Comparison of ENCODE assay signal across 23 cellular contexts in the genomic region with DNA sequence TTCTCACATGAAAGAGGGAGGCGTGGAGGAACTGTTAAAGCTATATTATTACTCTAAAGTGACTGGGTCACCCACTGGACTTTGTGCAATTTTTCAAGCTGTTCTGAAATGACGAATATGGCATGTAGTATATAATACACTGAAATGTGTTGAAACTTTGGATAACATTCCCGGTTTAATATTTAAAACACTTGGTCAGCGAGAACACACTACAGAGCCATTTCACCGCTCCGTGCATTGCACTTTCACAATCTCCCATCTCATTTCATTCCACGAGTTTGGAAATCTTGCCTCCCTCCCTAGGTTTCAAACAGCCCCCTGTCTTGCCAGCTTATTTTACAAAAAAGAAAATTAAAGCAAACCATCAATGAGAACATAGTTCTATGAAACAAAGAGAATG.
"Had no signal": no experiment of that assay in that cellular context is flagged by ENCODE, and none has a peak within 500 bp of the region (broad histone marks: within the 10 kb centered on the region; RNA-seq: fewer than 3 reads in every experiment).

No MANE protein-coding gene starts in this region.

- H3K27me3 Mint-ChIP-seq: dendritic cell treated with granulocyte-macrophage colony-stimulating factor and Interleukin-4, amounts not matched to agents 40 ng/mL and 50 ng/mL, for 4 days; naive B cell had no signal

- H2AFZ ChIP-seq: neural progenitor cell, parathyroid adenoma had no signal

- DNase-seq: colonic mucosa; effector CD8-positive, alpha-beta T cell; endodermal cell; foreskin melanocyte; left ventricle myocardium superior; lower lobe of right lung; naive B cell; right cardiac atrium; stimulated activated CD4-positive, alpha-beta T cell treated with anti-CD3 and anti-CD28 coated beads, Interleukin-15, amount 100 ng/mL, for 24 hours; stimulated activated CD4-positive, alpha-beta T cell treated with anti-CD3 and anti-CD28 coated beads, Interleukin-2, amount 100 ng/mL, for 48 hours; stimulated activated naive B cell treated with anti-CD40 and anti-IgM and Interleukin-4, amounts not matched to agents 10 μg/mL and 1 μg/mL and 100 μg/mL, for 72 hours; transverse colon had no signal

- H3K9me3 Mint-ChIP-seq: dendritic cell treated with granulocyte-macrophage colony-stimulating factor and Interleukin-4, amounts not matched to agents 40 ng/mL and 50 ng/mL, for 4 days; endodermal cell; nephron; neural progenitor cell had no signal

- H3K9me3 ChIP-seq: colonic mucosa, lower lobe of right lung, prostate gland, suprapubic skin, transverse colon, vagina had no signal

- H3K4me1 ChIP-seq: colonic mucosa, prostate gland, suprapubic skin had no signal

- H3K36me3 Mint-ChIP-seq: naive B cell; neural progenitor cell; stimulated activated naive B cell treated with anti-CD40 and anti-IgM and Interleukin-4, amounts not matched to agents 10 μg/mL and 1 μg/mL and 100 μg/mL, for 72 hours had no signal

- H3K4me1 Mint-ChIP-seq: naive B cell; stimulated activated naive B cell treated with anti-CD40 and anti-IgM and Interleukin-4, amounts not matched to agents 10 μg/mL and 1 μg/mL and 100 μg/mL, for 72 hours had no signal

- H3K36me3 ChIP-seq: colonic mucosa, lower lobe of right lung, neural progenitor cell, prostate gland, suprapubic skin, transverse colon, vagina had no signal

- H3K79me2 ChIP-seq: parathyroid adenoma had no signal

- ATAC-seq: esophagus mucosa; left ventricle myocardium superior; right cardiac atrium; stimulated activated naive B cell treated with anti-CD40 and anti-IgM and Interleukin-4, amounts not matched to agents 10 μg/mL and 1 μg/mL and 100 μg/mL, for 72 hours had no signal

- H3K4me2 ChIP-seq: neural progenitor cell had no signal

- H3K27ac Mint-ChIP-seq: dendritic cell treated with granulocyte-macrophage colony-stimulating factor and Interleukin-4, amounts not matched to agents 40 ng/mL and 50 ng/mL, for 4 days; endodermal cell; naive B cell; neural progenitor cell; stimulated activated naive B cell treated with anti-CD40 and anti-IgM and Interleukin-4, amounts not matched to agents 10 μg/mL and 1 μg/mL and 100 μg/mL, for 72 hours; stimulated activated naive CD8-positive, alpha-beta T cell treated with anti-CD3 and anti-CD28 coated beads, Interleukin-15, Interleukin-2, amounts not matched to agents 100 ng/mL and 50 ng/mL, for 24 hours had no signal

- H3K27ac ChIP-seq: colonic mucosa, epithelial cell of prostate, lower lobe of right lung, neural progenitor cell, parathyroid adenoma, prostate gland, skin epidermis, suprapubic skin, vagina had no signal

- H3K4me3 ChIP-seq: colonic mucosa, lower lobe of right lung, neural progenitor cell, prostate gland, skin epidermis, suprapubic skin, transverse colon, vagina had no signal

- H3K27me3 ChIP-seq: colonic mucosa, neural progenitor cell, suprapubic skin, transverse colon, vagina had no signal

- H3K4me3 Mint-ChIP-seq: dendritic cell treated with granulocyte-macrophage colony-stimulating factor and Interleukin-4, amounts not matched to agents 40 ng/mL and 50 ng/mL, for 4 days; endodermal cell; naive B cell; nephron; neural progenitor cell; stimulated activated naive B cell treated with anti-CD40 and anti-IgM and Interleukin-4, amounts not matched to agents 10 μg/mL and 1 μg/mL and 100 μg/mL, for 72 hours; stimulated activated naive CD8-positive, alpha-beta T cell treated with anti-CD3 and anti-CD28 coated beads, Interleukin-15, Interleukin-2, amounts not matched to agents 100 ng/mL and 50 ng/mL, for 24 hours had no signal
